Comparison of ENCODE assay signal across 1 cellular context in the genomic region with DNA sequence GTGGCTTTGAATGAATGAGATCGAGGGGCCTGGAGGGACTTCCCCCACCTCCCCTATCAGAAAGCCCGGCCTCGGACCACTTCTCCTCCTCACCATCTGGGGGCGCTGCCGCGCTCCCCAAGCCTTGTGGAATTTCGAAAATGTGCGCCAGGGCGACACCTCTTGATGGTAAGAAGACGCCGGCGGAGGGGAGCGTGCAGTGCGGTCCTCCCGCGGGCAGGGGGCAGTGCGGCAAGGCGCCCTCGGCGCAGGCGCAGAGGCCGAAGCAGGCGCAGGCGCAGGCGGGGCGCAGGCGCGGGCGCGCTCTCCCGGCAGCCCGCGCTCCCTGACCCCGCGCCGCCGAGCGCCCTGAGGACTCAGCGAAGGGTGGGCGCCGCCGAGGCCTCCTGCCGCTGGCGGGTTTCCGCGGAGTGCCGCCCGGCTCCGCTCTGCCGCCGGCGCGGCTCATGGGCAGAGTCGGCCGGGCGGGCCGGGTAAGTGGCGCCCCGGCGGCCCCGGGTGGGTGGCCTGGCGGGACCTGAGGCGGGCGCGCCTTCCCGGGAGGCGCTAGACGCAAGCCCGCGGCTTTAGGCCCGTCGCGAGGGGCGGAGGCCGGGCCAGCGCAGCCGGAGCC.
TF ChIP-seq lines count a peak whose summit lies in the region.

A gene with protein sequence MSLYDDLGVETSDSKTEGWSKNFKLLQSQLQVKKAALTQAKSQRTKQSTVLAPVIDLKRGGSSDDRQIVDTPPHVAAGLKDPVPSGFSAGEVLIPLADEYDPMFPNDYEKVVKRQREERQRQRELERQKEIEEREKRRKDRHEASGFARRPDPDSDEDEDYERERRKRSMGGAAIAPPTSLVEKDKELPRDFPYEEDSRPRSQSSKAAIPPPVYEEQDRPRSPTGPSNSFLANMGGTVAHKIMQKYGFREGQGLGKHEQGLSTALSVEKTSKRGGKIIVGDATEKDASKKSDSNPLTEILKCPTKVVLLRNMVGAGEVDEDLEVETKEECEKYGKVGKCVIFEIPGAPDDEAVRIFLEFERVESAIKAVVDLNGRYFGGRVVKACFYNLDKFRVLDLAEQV (plus strand): TSS at position 314 of the 613 bp plus-strand sequence. CDS start 8,032 bp downstream, outside the sequence.

TF ChIP-seq in SK-N-SH, 30 proteins besides CTCF, POLR2A, EP300 and RAD21 (continued from another document):
- TF ChIP-seq, protein P1, sequence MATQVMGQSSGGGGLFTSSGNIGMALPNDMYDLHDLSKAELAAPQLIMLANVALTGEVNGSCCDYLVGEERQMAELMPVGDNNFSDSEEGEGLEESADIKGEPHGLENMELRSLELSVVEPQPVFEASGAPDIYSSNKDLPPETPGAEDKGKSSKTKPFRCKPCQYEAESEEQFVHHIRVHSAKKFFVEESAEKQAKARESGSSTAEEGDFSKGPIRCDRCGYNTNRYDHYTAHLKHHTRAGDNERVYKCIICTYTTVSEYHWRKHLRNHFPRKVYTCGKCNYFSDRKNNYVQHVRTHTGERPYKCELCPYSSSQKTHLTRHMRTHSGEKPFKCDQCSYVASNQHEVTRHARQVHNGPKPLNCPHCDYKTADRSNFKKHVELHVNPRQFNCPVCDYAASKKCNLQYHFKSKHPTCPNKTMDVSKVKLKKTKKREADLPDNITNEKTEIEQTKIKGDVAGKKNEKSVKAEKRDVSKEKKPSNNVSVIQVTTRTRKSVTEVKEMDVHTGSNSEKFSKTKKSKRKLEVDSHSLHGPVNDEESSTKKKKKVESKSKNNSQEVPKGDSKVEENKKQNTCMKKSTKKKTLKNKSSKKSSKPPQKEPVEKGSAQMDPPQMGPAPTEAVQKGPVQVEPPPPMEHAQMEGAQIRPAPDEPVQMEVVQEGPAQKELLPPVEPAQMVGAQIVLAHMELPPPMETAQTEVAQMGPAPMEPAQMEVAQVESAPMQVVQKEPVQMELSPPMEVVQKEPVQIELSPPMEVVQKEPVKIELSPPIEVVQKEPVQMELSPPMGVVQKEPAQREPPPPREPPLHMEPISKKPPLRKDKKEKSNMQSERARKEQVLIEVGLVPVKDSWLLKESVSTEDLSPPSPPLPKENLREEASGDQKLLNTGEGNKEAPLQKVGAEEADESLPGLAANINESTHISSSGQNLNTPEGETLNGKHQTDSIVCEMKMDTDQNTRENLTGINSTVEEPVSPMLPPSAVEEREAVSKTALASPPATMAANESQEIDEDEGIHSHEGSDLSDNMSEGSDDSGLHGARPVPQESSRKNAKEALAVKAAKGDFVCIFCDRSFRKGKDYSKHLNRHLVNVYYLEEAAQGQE (IDR thresholded peaks at IDR 0.05; ENCODE audit: low read depth, low read length) = no peak
- TF ChIP-seq TAF1 (IDR thresholded peaks at IDR 0.05; ENCODE audit: borderline replicate concordance, low read depth, low read length) (no peak), MEF2A (IDR thresholded peaks at IDR 0.05; ENCODE audit: borderline replicate concordance, low read depth) (no peak), RCOR1 (IDR thresholded peaks at IDR 0.05; ENCODE audit: low read length) (peak; percentile 69), MXI1 (IDR thresholded peaks at IDR 0.05; ENCODE audit: low read depth, low read length) (no peak; the same call in 1 of the 2 replicates), FOSL2 (IDR thresholded peaks at IDR 0.05; ENCODE audit: borderline replicate concordance, low read depth) (no peak), SMC3 (IDR thresholded peaks at IDR 0.05; ENCODE audit: low read depth, low read length) (peak; percentile 57), EZH2phosphoT487 (IDR thresholded peaks at IDR 0.05; ENCODE audit: borderline replicate concordance, low read depth) (no peak)
- TF ChIP-seq, protein P2, sequence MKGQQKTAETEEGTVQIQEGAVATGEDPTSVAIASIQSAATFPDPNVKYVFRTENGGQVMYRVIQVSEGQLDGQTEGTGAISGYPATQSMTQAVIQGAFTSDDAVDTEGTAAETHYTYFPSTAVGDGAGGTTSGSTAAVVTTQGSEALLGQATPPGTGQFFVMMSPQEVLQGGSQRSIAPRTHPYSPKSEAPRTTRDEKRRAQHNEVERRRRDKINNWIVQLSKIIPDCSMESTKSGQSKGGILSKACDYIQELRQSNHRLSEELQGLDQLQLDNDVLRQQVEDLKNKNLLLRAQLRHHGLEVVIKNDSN (IDR thresholded peaks at IDR 0.05; ENCODE audit: borderline replicate concordance, low read depth) = no peak
- TF ChIP-seq, protein P3, sequence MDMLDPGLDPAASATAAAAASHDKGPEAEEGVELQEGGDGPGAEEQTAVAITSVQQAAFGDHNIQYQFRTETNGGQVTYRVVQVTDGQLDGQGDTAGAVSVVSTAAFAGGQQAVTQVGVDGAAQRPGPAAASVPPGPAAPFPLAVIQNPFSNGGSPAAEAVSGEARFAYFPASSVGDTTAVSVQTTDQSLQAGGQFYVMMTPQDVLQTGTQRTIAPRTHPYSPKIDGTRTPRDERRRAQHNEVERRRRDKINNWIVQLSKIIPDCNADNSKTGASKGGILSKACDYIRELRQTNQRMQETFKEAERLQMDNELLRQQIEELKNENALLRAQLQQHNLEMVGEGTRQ (IDR thresholded peaks at IDR 0.05; ENCODE audit: borderline replicate concordance, low read depth, low read length) = no peak
- TF ChIP-seq, protein P4, sequence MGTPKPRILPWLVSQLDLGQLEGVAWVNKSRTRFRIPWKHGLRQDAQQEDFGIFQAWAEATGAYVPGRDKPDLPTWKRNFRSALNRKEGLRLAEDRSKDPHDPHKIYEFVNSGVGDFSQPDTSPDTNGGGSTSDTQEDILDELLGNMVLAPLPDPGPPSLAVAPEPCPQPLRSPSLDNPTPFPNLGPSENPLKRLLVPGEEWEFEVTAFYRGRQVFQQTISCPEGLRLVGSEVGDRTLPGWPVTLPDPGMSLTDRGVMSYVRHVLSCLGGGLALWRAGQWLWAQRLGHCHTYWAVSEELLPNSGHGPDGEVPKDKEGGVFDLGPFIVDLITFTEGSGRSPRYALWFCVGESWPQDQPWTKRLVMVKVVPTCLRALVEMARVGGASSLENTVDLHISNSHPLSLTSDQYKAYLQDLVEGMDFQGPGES (IDR thresholded peaks at IDR 0.05; ENCODE audit: low read depth, low read length) = no peak
- TF ChIP-seq, protein P5, sequence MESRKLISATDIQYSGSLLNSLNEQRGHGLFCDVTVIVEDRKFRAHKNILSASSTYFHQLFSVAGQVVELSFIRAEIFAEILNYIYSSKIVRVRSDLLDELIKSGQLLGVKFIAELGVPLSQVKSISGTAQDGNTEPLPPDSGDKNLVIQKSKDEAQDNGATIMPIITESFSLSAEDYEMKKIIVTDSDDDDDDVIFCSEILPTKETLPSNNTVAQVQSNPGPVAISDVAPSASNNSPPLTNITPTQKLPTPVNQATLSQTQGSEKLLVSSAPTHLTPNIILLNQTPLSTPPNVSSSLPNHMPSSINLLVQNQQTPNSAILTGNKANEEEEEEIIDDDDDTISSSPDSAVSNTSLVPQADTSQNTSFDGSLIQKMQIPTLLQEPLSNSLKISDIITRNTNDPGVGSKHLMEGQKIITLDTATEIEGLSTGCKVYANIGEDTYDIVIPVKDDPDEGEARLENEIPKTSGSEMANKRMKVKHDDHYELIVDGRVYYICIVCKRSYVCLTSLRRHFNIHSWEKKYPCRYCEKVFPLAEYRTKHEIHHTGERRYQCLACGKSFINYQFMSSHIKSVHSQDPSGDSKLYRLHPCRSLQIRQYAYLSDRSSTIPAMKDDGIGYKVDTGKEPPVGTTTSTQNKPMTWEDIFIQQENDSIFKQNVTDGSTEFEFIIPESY (IDR thresholded peaks at IDR 0.05; ENCODE audit: borderline replicate concordance, low read depth) = 0 out of 2 replicates have a peak, but pooled peaks have one; percentile 13
